Comparison of ENCODE assay signal across 31 cellular contexts in the genomic region with DNA sequence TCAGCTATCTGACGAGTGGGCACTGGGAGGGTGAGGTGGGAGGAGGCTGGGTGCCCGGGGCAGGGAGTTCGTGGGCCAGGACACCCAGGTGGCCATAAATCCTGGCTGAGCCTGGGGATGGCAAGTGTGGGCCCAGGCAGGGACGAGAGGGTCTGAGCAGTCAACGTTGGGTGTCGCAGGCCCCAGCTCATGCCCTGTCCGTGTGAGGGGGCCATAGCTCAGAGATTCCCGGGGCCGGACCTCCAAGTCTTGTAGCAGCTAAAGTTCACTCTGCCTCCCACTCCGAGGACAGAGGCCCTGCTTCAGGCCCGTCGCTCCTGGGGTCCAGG. TPM values are rescaled to one million over a fixed set of nuclear protein-coding genes. Genes with fewer than 3 reads are reported as not detected.
"Had no signal": no experiment of that assay in that cellular context is flagged by ENCODE, and none has a peak within 500 bp of the region (broad histone marks: within the 10 kb centered on the region; RNA-seq: fewer than 3 reads in every experiment).

No MANE protein-coding gene starts in this region.

- DNase-seq: activated CD4-positive, alpha-beta memory T cell treated with anti-CD3 and anti-CD28 coated beads for 36 hours; activated CD4-positive, alpha-beta T cell treated with anti-CD3 and anti-CD28 coated beads for 36 hours; activated CD4-positive, alpha-beta T cell treated with anti-CD3 and anti-CD28 coated beads, Interleukin-2, amount 10 ng/mL, durations not matched to agents 24 days and 14 days; activated CD4-positive, CD25-positive, alpha-beta regulatory T cell; activated CD4-positive, CD25-positive, alpha-beta regulatory T cell treated with anti-CD3 and anti-CD28 coated beads, Interleukin-2, amount 50 U/mL, for 72 hours; activated CD8-positive, alpha-beta memory T cell treated with anti-CD3 and anti-CD28 coated beads, Interleukin-2, amount 10 ng/mL, durations not matched to agents 7 days and 5 days; activated CD8-positive, alpha-beta memory T cell treated with anti-CD3 and anti-CD28 coated beads, Interleukin-2, amount 50 U/mL, for 4 hours; activated CD8-positive, alpha-beta T cell treated with anti-CD3 and anti-CD28 coated beads, Interleukin-2, amount 10 ng/mL, durations not matched to agents 7 days and 5 days; activated effector memory CD4-positive, alpha-beta T cell treated with anti-CD3 and anti-CD28 coated beads, Interleukin-2, amount 50 U/mL, for 16 hours; activated naive CD4-positive, alpha-beta T cell treated with anti-CD3 and anti-CD28 coated beads, Interleukin-2, amount 10 ng/mL, durations not matched to agents 7 days and 5 days; activated naive CD8-positive, alpha-beta T cell treated with anti-CD3 and anti-CD28 coated beads, Interleukin-2, amount 10 ng/mL, durations not matched to agents 7 days and 5 days; activated T-cell treated with anti-CD3 and anti-CD28 coated beads, Interleukin-2, amount 50 U/mL, for 1 hour; activated T-cell treated with anti-CD3 and anti-CD28 coated beads, Interleukin-2, amount 50 U/mL, for 48 hours; central memory CD4-positive, alpha-beta T cell; cerebellar nuclear complex; colonic mucosa; effector CD8-positive, alpha-beta T cell; esophagus squamous epithelium; foreskin melanocyte; heart right ventricle; T-helper 2 cell had no signal

- H3K27ac ChIP-seq: ascending aorta, cardiac muscle cell, colonic mucosa, epithelial cell of prostate, gastroesophageal sphincter, heart right ventricle had no signal

- H3K36me3 ChIP-seq: breast epithelium, cardiac muscle cell, colonic mucosa had no signal

- H3K9me3 ChIP-seq: ascending aorta, breast epithelium, colonic mucosa, esophagus squamous epithelium, gastroesophageal sphincter, heart right ventricle had no signal

- H3K27me3 ChIP-seq: ascending aorta, breast epithelium, cardiac muscle cell, colonic mucosa, esophagus squamous epithelium, gastroesophageal sphincter, heart right ventricle had no signal

- ATAC-seq: activated CD4-positive, alpha-beta T cell treated with anti-CD3 and anti-CD28 coated beads for 36 hours; activated CD8-positive, alpha-beta memory T cell treated with anti-CD3 and anti-CD28 coated beads, Interleukin-2, amount 10 ng/mL, durations not matched to agents 7 days and 5 days; activated CD8-positive, alpha-beta T cell treated with anti-CD3 and anti-CD28 coated beads, Interleukin-2, amount 10 ng/mL, durations not matched to agents 7 days and 5 days; activated naive CD4-positive, alpha-beta T cell treated with anti-CD3 and anti-CD28 coated beads, Interleukin-2, amount 50 U/mL, for 72 hours; gastroesophageal sphincter; heart right ventricle had no signal

- FAIRE-seq: endometrium, endothelial cell of umbilical vein had no signal

- H3K4me3 ChIP-seq: ascending aorta, breast epithelium, cardiac muscle cell, colonic mucosa, esophagus squamous epithelium, gastroesophageal sphincter, heart right ventricle had no signal

RNA-seq across cellular contexts. Expression of a gene that starts 54.4 kb away (rescaled TPM):
- total RNA-seq: ascending aorta, fibroblast of villous mesenchyme had no signal
- polyA plus RNA-seq: fibroblast of lung had no signal
